ENCODE assay signal across 18 cellular contexts in genomic region chr12:42504049-42504448, GRCh38.
DNase-seq lines count a peak whose midpoint lies in the region; ATAC-seq lines count a peak whose summit lies in the region.
"Had no signal": no experiment of that assay in that cellular context is flagged by ENCODE, and none has a peak within 500 bp of the region (broad histone marks: within the 10 kb centered on the region; RNA-seq: fewer than 3 reads in every experiment).

No MANE protein-coding gene starts in this region.

- no peak overlapping the region for H3K4me3 Mint-ChIP-seq in naive thymus-derived CD4-positive, alpha-beta T cell
- H3K4me3 Mint-ChIP-seq: activated CD4-positive, alpha-beta T cell treated with anti-CD3 and anti-CD28 coated beads, Interleukin-2, amount 10 ng/mL, durations not matched to agents 7 days and 5 days; H9 had no signal

- H3K9me3 Mint-ChIP-seq in naive thymus-derived CD4-positive, alpha-beta T cell, result no peaks in the 10 kb centered on the region
- H3K9me3 Mint-ChIP-seq: activated CD4-positive, alpha-beta T cell treated with anti-CD3 and anti-CD28 coated beads, Interleukin-2, amount 10 ng/mL, durations not matched to agents 7 days and 5 days; H9 had no signal

- POLR2A ChIA-PET in naive thymus-derived CD4-positive, alpha-beta T cell (lab: Charles Lee), result no interaction called here

- no peak overlapping the region for H3K27ac ChIP-seq in naive thymus-derived CD4-positive, alpha-beta T cell (ENCODE audit: low read depth, low read length)
- H3K27ac ChIP-seq: adrenal gland, BLaER1, HL-60 had no signal

- DNase-seq in ACHN (peak; percentile 39), H4 (ENCODE audit: low spot score) (peak; percentile 8), amniotic epithelial cell (ENCODE audit: low read depth) (peak; percentile 27), kidney tubule cell (ENCODE audit: low spot score) (peak; percentile 59), GM19240 (ENCODE audit: insufficient read length, low spot score) (no peak)
- no peak for DNase-seq in naive thymus-derived CD4-positive, alpha-beta T cell
- DNase-seq: activated CD4-positive, alpha-beta T cell treated with anti-CD3 and anti-CD28 coated beads, Interleukin-2, amount 10 ng/mL, durations not matched to agents 7 days and 5 days; GDM1; H9; NCI-H2081; OCI-M1; stimulated activated CD4-positive, alpha-beta T cell treated with anti-CD3 and anti-CD28 coated beads, Interleukin-2, amount 100 ng/mL, for 48 hours; T-helper 2 cell had no signal

- ATAC-seq in GM21367 (IDR thresholded peaks at IDR 0.05; ENCODE audit: unreplicated experiment) (no peak), HG02973 (IDR thresholded peaks at IDR 0.05; ENCODE audit: unreplicated experiment) (no peak)
- no peak for ATAC-seq in naive thymus-derived CD4-positive, alpha-beta T cell

- H3K4me3 ChIP-seq in naive thymus-derived CD4-positive, alpha-beta T cell (ENCODE audit: low read length), result no peak overlapping the region
- H3K4me3 ChIP-seq: adrenal gland, BLaER1 had no signal

- no peaks in the 10 kb centered on the region for H3K36me3 ChIP-seq in naive thymus-derived CD4-positive, alpha-beta T cell (ENCODE audit: control insufficient read depth in 2 of 3, insufficient read depth in 3 of 3, low read length in 3 of 3)
- H3K36me3 ChIP-seq: adrenal gland, BLaER1 had no signal

- no peaks in the 10 kb centered on the region for H3K36me3 Mint-ChIP-seq in naive thymus-derived CD4-positive, alpha-beta T cell

- H3K4me1 ChIP-seq in naive thymus-derived CD4-positive, alpha-beta T cell (ENCODE audit: control insufficient read depth in 2 of 2, insufficient read depth in 2 of 2, low read length in 2 of 2), result no peaks in the 10 kb centered on the region
- H3K4me1 ChIP-seq: adrenal gland, BLaER1 had no signal

- CTCF ChIA-PET in naive thymus-derived CD4-positive, alpha-beta T cell (lab: Charles Lee), result no interaction called here

- no peak overlapping the region for H3K27ac Mint-ChIP-seq in naive thymus-derived CD4-positive, alpha-beta T cell
- H3K27ac Mint-ChIP-seq: activated CD4-positive, alpha-beta T cell treated with anti-CD3 and anti-CD28 coated beads, Interleukin-2, amount 10 ng/mL, durations not matched to agents 7 days and 5 days; H9 had no signal

- peaks cover 0 to 14% (median 5%) of the 10 kb centered on the region in 5 donors for H3K27me3 Mint-ChIP-seq in naive thymus-derived CD4-positive, alpha-beta T cell

- intact Hi-C loops in naive thymus-derived CD4-positive, alpha-beta T cell (cut with micrococcal nuclease), result no loop called here

- H3K4me1 Mint-ChIP-seq in naive thymus-derived CD4-positive, alpha-beta T cell, result no peaks in the 10 kb centered on the region
- H3K4me1 Mint-ChIP-seq: activated CD4-positive, alpha-beta T cell treated with anti-CD3 and anti-CD28 coated beads, Interleukin-2, amount 10 ng/mL, durations not matched to agents 7 days and 5 days had no signal

- H3K9me3 ChIP-seq in naive thymus-derived CD4-positive, alpha-beta T cell (ENCODE audit: control insufficient read depth in 2 of 3, low read length in 3 of 3), result no peaks in the 10 kb centered on the region
- H3K9me3 ChIP-seq: adrenal gland, BLaER1 had no signal

- H3K27me3 ChIP-seq in naive thymus-derived CD4-positive, alpha-beta T cell (ENCODE audit: control insufficient read depth in 2 of 2, insufficient read depth in 2 of 2, low read length in 2 of 2), result no peaks in the 10 kb centered on the region
- H3K27me3 ChIP-seq: adrenal gland, BLaER1 had no signal

- in situ Hi-C loops in ACHN (cut with HindIII; ENCODE audit: low pct_ligation_motif_present, low pct_unique_long_range_greater_than_20kb, low sequenced_read_pairs), result no loop called here

Comparison
In these comparisons a context has a peak if more than half of its experiments do, and no peak if none do; other contexts are left out.
1. DNase-seq: peak in ACHN (single experiment), H4 (single experiment), amniotic epithelial cell (single experiment) and kidney tubule cell (single experiment); none in GM19240 (single experiment) and naive thymus-derived CD4-positive, alpha-beta T cell (0 of 9).